ENCODE assay signal across 8 cellular contexts in genomic region chr17:28726396-28726911, GRCh38.
DNase-seq lines count a peak whose midpoint lies in the region; ATAC-seq lines count a peak whose summit lies in the region.

No MANE protein-coding gene starts in this region.

- H3K36me3 ChIP-seq in BLaER1 treated with 17β-estradiol and CSF1 and Interleukin-3, amounts not matched to agents 10 nM and 100 nM: peaks cover 33 to 37% (median 35%) of the 10 kb centered on the region in 11 experiments

- no peaks in the 10 kb centered on the region for H3K27me3 ChIP-seq in BLaER1 treated with 17β-estradiol and CSF1 and Interleukin-3, amounts not matched to agents 10 nM and 100 nM

- H3K27ac Mint-ChIP-seq in stimulated activated naive CD8-positive, alpha-beta T cell treated with anti-CD3 and anti-CD28 coated beads, Interleukin-15, Interleukin-2, amounts not matched to agents 100 ng/mL and 50 ng/mL, for 24 hours: peak overlapping the region; percentile 98

- H3K9ac ChIP-seq in BLaER1 treated with 17β-estradiol and CSF1 and Interleukin-3, amounts not matched to agents 10 nM and 100 nM: peak overlapping the region; percentile 75 to 99 (median 96)

- peak; percentile 46 for DNase-seq in NCI-H226
- peak; percentile 87 for DNase-seq in activated CD4-positive, alpha-beta T cell treated with anti-CD3 and anti-CD28 coated beads for 48 hours
- peak; percentile 58 for DNase-seq in effector CD4-positive, alpha-beta T cell
- DNase-seq in midbrain (lab: John Stamatoyannopoulos, UW): peak; percentile 73

- peak; percentile 15 for ATAC-seq in GM21576 (IDR thresholded peaks at IDR 0.05; ENCODE audit: unreplicated experiment)
- no peak for ATAC-seq in GM18519 (IDR thresholded peaks at IDR 0.05; ENCODE audit: low FRiP score, unreplicated experiment)

- H3K9me3 ChIP-seq in BLaER1 treated with 17β-estradiol and CSF1 and Interleukin-3, amounts not matched to agents 10 nM and 100 nM (replicated peaks in 1 of 11): no peaks in the 10 kb centered on the region

- peak overlapping the region; percentile 89 for H3K4me3 Mint-ChIP-seq in stimulated activated naive CD8-positive, alpha-beta T cell treated with anti-CD3 and anti-CD28 coated beads, Interleukin-15, Interleukin-2, amounts not matched to agents 100 ng/mL and 50 ng/mL, for 24 hours

- H3K27me3 Mint-ChIP-seq in stimulated activated naive CD8-positive, alpha-beta T cell treated with anti-CD3 and anti-CD28 coated beads, Interleukin-15, Interleukin-2, amounts not matched to agents 100 ng/mL and 50 ng/mL, for 24 hours: no peaks in the 10 kb centered on the region

- H3K4me1 Mint-ChIP-seq in stimulated activated naive CD8-positive, alpha-beta T cell treated with anti-CD3 and anti-CD28 coated beads, Interleukin-15, Interleukin-2, amounts not matched to agents 100 ng/mL and 50 ng/mL, for 24 hours (ENCODE audit: low read depth): peaks cover 65% of the 10 kb centered on the region

- peaks cover 41% of the 10 kb centered on the region for H3K36me3 Mint-ChIP-seq in stimulated activated naive CD8-positive, alpha-beta T cell treated with anti-CD3 and anti-CD28 coated beads, Interleukin-15, Interleukin-2, amounts not matched to agents 100 ng/mL and 50 ng/mL, for 24 hours (ENCODE audit: low read depth)

- H3K4me3 ChIP-seq in BLaER1 treated with 17β-estradiol and CSF1 and Interleukin-3, amounts not matched to agents 10 nM and 100 nM: peak overlapping the region; percentile 63 to 87 (median 78)

- peak overlapping the region; percentile 85 to 100 (median 100) for H3K4me2 ChIP-seq in BLaER1 treated with 17β-estradiol and CSF1 and Interleukin-3, amounts not matched to agents 10 nM and 100 nM

- peaks cover 36 to 45% (median 44%) of the 10 kb centered on the region in 11 experiments for H4K20me1 ChIP-seq in BLaER1 treated with 17β-estradiol and CSF1 and Interleukin-3, amounts not matched to agents 10 nM and 100 nM

- H3K9me3 Mint-ChIP-seq in stimulated activated naive CD8-positive, alpha-beta T cell treated with anti-CD3 and anti-CD28 coated beads, Interleukin-15, Interleukin-2, amounts not matched to agents 100 ng/mL and 50 ng/mL, for 24 hours: no peaks in the 10 kb centered on the region

- peaks cover 68 to 77% (median 72%) of the 10 kb centered on the region in 10 experiments for H3K4me1 ChIP-seq in BLaER1 treated with 17β-estradiol and CSF1 and Interleukin-3, amounts not matched to agents 10 nM and 100 nM

- peak overlapping the region in 10 of 11 experiments; percentile 46 to 86 (median 83); a peak in 20 of 22 replicates for H3K27ac ChIP-seq in BLaER1 treated with 17β-estradiol and CSF1 and Interleukin-3, amounts not matched to agents 10 nM and 100 nM
